8 cellular contexts compared by ENCODE assay signal in genomic region chr15:78077860-78078187, GRCh38. TPM values are rescaled to one million over a fixed set of nuclear protein-coding genes. Genes with fewer than 3 reads are reported as not detected.
A peak's percentile ranks its signal among the peaks of the same experiment; 100 is the strongest.
DNase-seq lines count a peak whose midpoint lies in the region; ATAC-seq and TF ChIP-seq lines count a peak whose summit lies in the region.

No MANE protein-coding gene starts in this region.

- peak overlapping the region; percentile 84 to 100 (median 90) for H3K4me3 Mint-ChIP-seq in CD8-positive, alpha-beta memory T cell
- H3K4me3 Mint-ChIP-seq in MCF 10A (ENCODE audit: unreplicated experiment): peak overlapping the region; percentile 92

- H3K9ac ChIP-seq in HUES48 (ENCODE audit: low read depth, low read length): no peak overlapping the region

- ATAC-seq in mucosa of descending colon (peak; percentile 0), GM21737 (IDR thresholded peaks at IDR 0.05; ENCODE audit: unreplicated experiment) (no peak), HG02885 (IDR thresholded peaks at IDR 0.05; ENCODE audit: poor library complexity, unreplicated experiment) (no peak)

- H3K9me3 Mint-ChIP-seq in CD8-positive, alpha-beta memory T cell: no peaks in the 10 kb centered on the region
- H3K9me3 Mint-ChIP-seq in MCF 10A (ENCODE audit: unreplicated experiment): no peaks in the 10 kb centered on the region

- peak overlapping the region; percentile 45 for H3K4me3 ChIP-seq in CD8-positive, alpha-beta memory T cell (ENCODE audit: low read length)
- H3K4me3 ChIP-seq in HUES48 (ENCODE audit: low read depth, low read length): peak overlapping the region; percentile 64
- H3K4me3 ChIP-seq in mucosa of descending colon: peak overlapping the region; percentile 86

- H3K27me3 ChIP-seq in CD8-positive, alpha-beta memory T cell (ENCODE audit: insufficient read depth, low read length, poor library complexity, severe bottlenecking): no peaks in the 10 kb centered on the region
- H3K27me3 ChIP-seq in HUES48 (ENCODE audit: control insufficient read depth, insufficient read depth, low read length): no peaks in the 10 kb centered on the region; the same call in 1 of the 2 replicates

- H3K4me1 Mint-ChIP-seq in CD8-positive, alpha-beta memory T cell: peaks cover 39 to 53% (median 39%) of the 10 kb centered on the region in 3 donors
- H3K4me1 Mint-ChIP-seq in MCF 10A (ENCODE audit: insufficient read depth, unreplicated experiment): peaks cover 19% of the 10 kb centered on the region

- intact Hi-C loops in MCF 10A (cut with micrococcal nuclease) (loop anchor here (2.0 kb wide), 1 partner anchor 65 kb away; no protein-coding TSS in a partner anchor), mucosa of descending colon (cut with DNase I, micrococcal nuclease) (no loop called here), head of caudate nucleus (cut with DNase I) (no loop called here)

- H3K36me3 Mint-ChIP-seq in CD8-positive, alpha-beta memory T cell: peaks cover 0 to 18% (median 5%) of the 10 kb centered on the region in 3 donors
- no peaks in the 10 kb centered on the region for H3K36me3 Mint-ChIP-seq in MCF 10A (ENCODE audit: insufficient read depth, unreplicated experiment)

- H3K4me1 ChIP-seq in CD8-positive, alpha-beta memory T cell (ENCODE audit: insufficient read depth, low read length): peaks cover 27% of the 10 kb centered on the region
- H3K4me1 ChIP-seq in HUES48 (ENCODE audit: control insufficient read depth, insufficient read depth, low read length) (peaks cover 6% of the 10 kb centered on the region), mucosa of descending colon (ENCODE audit: low read depth) (peaks cover 39% of the 10 kb centered on the region)

- TF ChIP-seq CTCF in MCF 10A (IDR thresholded peaks at IDR 0.05; ENCODE audit: unreplicated experiment): no peak
- TF ChIP-seq CTCF in mucosa of descending colon (IDR thresholded peaks at IDR 0.05): no peak

- no peaks in the 10 kb centered on the region for H3K36me3 ChIP-seq in CD8-positive, alpha-beta memory T cell (ENCODE audit: insufficient read depth, low read length)
- no peaks in the 10 kb centered on the region for H3K36me3 ChIP-seq in HUES48 (ENCODE audit: control insufficient read depth, insufficient read depth, low read length)
- no peaks in the 10 kb centered on the region for H3K36me3 ChIP-seq in mucosa of descending colon (ENCODE audit: low read depth)

- no peak overlapping the region for H3K27ac ChIP-seq in CD8-positive, alpha-beta memory T cell (ENCODE audit: low read depth, low read length)
- H3K27ac ChIP-seq in HUES48 (ENCODE audit: low read depth, low read length): no peak overlapping the region

- peak overlapping the region; percentile 82 to 96 (median 90) for H3K27ac Mint-ChIP-seq in CD8-positive, alpha-beta memory T cell
- no peak overlapping the region for H3K27ac Mint-ChIP-seq in MCF 10A (ENCODE audit: low read depth, unreplicated experiment)

- CTCF ChIA-PET in CD8-positive, alpha-beta memory T cell (lab: Charles Lee): interaction anchor here (0.6 to 1.5 kb wide), 9 partner anchors 9 to 31 kb away, joined by 3 to 9 read pairs (median 3); no protein-coding TSS in a partner anchor
- CTCF ChIA-PET in MCF 10A (lab: Yijun Ruan, JAX): interaction anchor here (0.6 to 1.6 kb wide), 2 partner anchors 31 to 632 kb away, joined by 3 to 7 read pairs; no protein-coding TSS in a partner anchor

- DNase-seq in CD8-positive, alpha-beta memory T cell: no peak
- DNase-seq in MCF 10A (ENCODE audit: unreplicated experiment): no peak
- no peak for DNase-seq in mucosa of descending colon
- DNase-seq in DMS79 treated with DMSO at 0.1 percent for 48 hours (lab: John Stamatoyannopoulos, UW): no peak
- DNase-seq in head of caudate nucleus: no peak

- POLR2A ChIA-PET in CD8-positive, alpha-beta memory T cell (lab: Charles Lee): interaction anchor here (0.6 to 1.5 kb wide), 4 partner anchors 10 to 360 kb away, joined by 3 to 7 read pairs (median 4); partner anchors contain the start of gene IREB2
- POLR2A ChIA-PET in MCF 10A (lab: Yijun Ruan, JAX): interaction anchor here (0.8 to 3.1 kb wide), 3 partner anchors 11 to 65 kb away, joined by 4 to 25 read pairs (median 5); no protein-coding TSS in a partner anchor

- H3K27me3 Mint-ChIP-seq in CD8-positive, alpha-beta memory T cell: no peaks in the 10 kb centered on the region
- H3K27me3 Mint-ChIP-seq in MCF 10A (ENCODE audit: insufficient read depth, unreplicated experiment): no peaks in the 10 kb centered on the region

- no peaks in the 10 kb centered on the region for H3K9me3 ChIP-seq in CD8-positive, alpha-beta memory T cell (ENCODE audit: low read length)
- no peaks in the 10 kb centered on the region for H3K9me3 ChIP-seq in HUES48 (ENCODE audit: control insufficient read depth, insufficient read depth, low read length)
- no peaks in the 10 kb centered on the region for H3K9me3 ChIP-seq in mucosa of descending colon

- no TSS peak for BruUV-seq in MCF 10A (replicated peaks; lab: Mats Ljungman, UMichigan)

RNA-seq across cellular contexts. Expression of gene TBC1D2B, which starts 0.3 kb away (rescaled TPM):
- total RNA-seq in CD8-positive, alpha-beta memory T cell: 10 to 100 TPM; 40.1 to 41.1 TPM
- polyA plus RNA-seq in CD8-positive, alpha-beta memory T cell: 26.4 TPM
- total RNA-seq in MCF 10A (2022): 21.2 and 21.6 TPM in 2 replicates
- total RNA-seq in mucosa of descending colon: 10 to 100 TPM; 54.8 to 65.6 (median 57.0) TPM

RNA-seq across cellular contexts. Expression of gene SH2D7, which starts 14.5 kb away (rescaled TPM):
- not detected for total RNA-seq in CD8-positive, alpha-beta memory T cell
- polyA plus RNA-seq in CD8-positive, alpha-beta memory T cell: not detected
- total RNA-seq in MCF 10A (2022) (not detected in 2 replicates), mucosa of descending colon (1 to 10 TPM; 1.9 to 2.8 (median 2.2) TPM)

RNA-seq across cellular contexts. Expression of gene CIB2, which starts 53.4 kb away (rescaled TPM):
- 1 to 10 TPM; 2.1 to 2.3 TPM for total RNA-seq in CD8-positive, alpha-beta memory T cell
- polyA plus RNA-seq in CD8-positive, alpha-beta memory T cell: 2.0 TPM
- total RNA-seq in MCF 10A (2022): 0.30 and 0.34 TPM in 2 replicates
- total RNA-seq in mucosa of descending colon: 10 to 100 TPM in 2 of 3 donors, 1 to 10 TPM in 1; 8.1 to 13.7 (median 10.9) TPM
